Comparison of ENCODE assay signal across 13 cellular contexts in the genomic region with DNA sequence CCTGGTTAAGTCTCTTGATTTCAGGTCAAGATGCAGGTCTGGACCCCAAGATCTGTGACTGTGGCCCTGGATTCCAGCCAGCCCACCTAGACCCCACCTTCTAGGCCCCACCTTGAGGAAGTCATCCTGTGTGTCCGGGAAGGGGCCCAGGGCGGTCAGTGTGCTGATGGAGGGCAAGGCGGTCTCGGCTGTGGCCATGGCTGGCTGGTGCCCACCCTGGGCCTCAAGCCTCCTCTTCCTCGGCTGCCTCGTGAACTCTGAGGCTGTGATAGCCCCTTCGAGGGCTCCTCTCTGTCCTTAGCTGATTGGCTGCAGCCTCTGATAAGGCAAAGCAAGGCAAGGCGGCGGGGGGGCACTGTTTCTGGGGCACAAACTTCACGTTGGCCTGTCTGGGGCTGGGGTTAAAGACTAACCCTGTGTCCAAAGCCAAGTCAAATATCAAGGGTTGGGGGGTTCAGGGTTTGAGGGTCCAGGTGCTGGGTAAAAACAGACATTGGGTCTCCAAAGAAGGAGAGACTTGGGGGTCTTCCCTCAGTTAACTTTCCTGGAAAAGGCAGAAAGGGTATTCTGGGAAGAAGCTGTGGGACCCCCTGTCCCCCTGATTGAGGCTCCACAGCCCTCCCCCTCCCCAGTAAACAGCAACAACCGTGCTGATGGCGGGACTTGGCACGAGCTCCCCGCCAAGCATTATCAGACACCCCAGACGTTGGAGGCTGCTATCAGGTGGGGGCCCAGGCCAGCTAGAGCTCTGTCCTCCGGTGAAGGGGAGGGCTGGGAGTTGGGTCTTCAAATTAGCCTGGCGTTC. TPM values are rescaled to one million over a fixed set of nuclear protein-coding genes. Genes with fewer than 3 reads are reported as not detected.
A peak's percentile ranks its signal among the peaks of the same experiment; 100 is the strongest.
DNase-seq lines count a peak whose midpoint lies in the region; ATAC-seq, FAIRE-seq and TF ChIP-seq lines count a peak whose summit lies in the region.
"Had no signal": no experiment of that assay in that cellular context is flagged by ENCODE, and none has a peak within 500 bp of the region (broad histone marks: within the 10 kb centered on the region; RNA-seq: fewer than 3 reads in every experiment).

Gene KLF1 (minus strand): TSS at position 259 of the 805 bp plus-strand sequence. CDS start 61 bp downstream, at position 198.

- no peak within 1 kb of the TSS for H3K18ac ChIP-seq in trophoblast cell (ENCODE audit: low read length)

- FAIRE-seq in GM12892 (lab: Jason Lieb, UNC) = no peak
- FAIRE-seq: G401.6 had no signal

- peaks cover 14% of the 10 kb centered on the region for H3K4me1 Mint-ChIP-seq in endodermal cell

- no peak within 1 kb of the TSS for H3K4ac ChIP-seq in trophoblast cell (ENCODE audit: low read depth, low read length)

- no peak within 1 kb of the TSS for H4K91ac ChIP-seq in trophoblast cell (ENCODE audit: low read depth, low read length)

- H3K36me3 Mint-ChIP-seq in endodermal cell (ENCODE audit: low read depth) = no peaks in the 10 kb centered on the region

- TF ChIP-seq POLR2A in GM12892 (IDR thresholded peaks at IDR 0.05; ENCODE audit: low read depth, low read length) = no peak

- H2BK5ac ChIP-seq in trophoblast cell (ENCODE audit: low read depth, low read length, poor library complexity) = no peak within 1 kb of the TSS

- H3K4me3 ChIP-seq in PC-9 (peak within 1 kb of the TSS; percentile 65; the same call in 1 of the 2 replicates), endodermal cell (ENCODE audit: low read length) (peak within 1 kb of the TSS; percentile 77), trophoblast cell (ENCODE audit: low read depth, low read length) (no peak within 1 kb of the TSS)

- no TSS peak for BruUV-seq in PC-9 (replicated peaks; lab: Mats Ljungman, UMichigan)

- H4K20me1 ChIP-seq in PC-9 (ENCODE audit: insufficient read depth) = no peaks in the 10 kb centered on the region

- no peaks in the 10 kb centered on the region for H3K27me3 ChIP-seq in PC-9 (ENCODE audit: insufficient read depth, low read depth)
- peaks cover 37% of the 10 kb centered on the region for H3K27me3 ChIP-seq in endodermal cell (ENCODE audit: control insufficient read depth, insufficient read depth, low read length, poor library complexity, severe bottlenecking)
- peaks cover 10% of the 10 kb centered on the region for H3K27me3 ChIP-seq in trophoblast cell (ENCODE audit: insufficient read depth, low read length)
- H3K27me3 ChIP-seq: foreskin keratinocyte had no signal

- H3K9ac ChIP-seq in ES-I3 (ENCODE audit: low read depth, low read length) = peak within 1 kb of the TSS; percentile 70; the same call in 1 of the 2 replicates
- peak within 1 kb of the TSS; percentile 20 for H3K9ac ChIP-seq in endodermal cell (ENCODE audit: extremely low read depth, low read length, poor library complexity, severe bottlenecking)
- H3K9ac ChIP-seq in trophoblast cell (ENCODE audit: low read length) = no peak within 1 kb of the TSS

- peak within 1 kb of the TSS; percentile 71 for H3K4me3 Mint-ChIP-seq in endodermal cell

- TF ChIP-seq CTCF in PC-9 (conservative IDR thresholded peaks at IDR 0.05) = no peak
- no peak for TF ChIP-seq CTCF in endodermal cell (conservative IDR thresholded peaks at IDR 0.05)

- peaks cover 26% of the 10 kb centered on the region for H3K9me3 Mint-ChIP-seq in endodermal cell

- peaks cover 12% of the 10 kb centered on the region; the same call in 1 of the 2 replicates for H3F3A ChIP-seq in PC-9 (ENCODE audit: insufficient read depth, low read depth)

- H3K14ac ChIP-seq in trophoblast cell (ENCODE audit: low read length) = no peak within 1 kb of the TSS

- POLR2A ChIA-PET in PC-9 (lab: Charles Lee; ENCODE audit: unreplicated experiment) = no interaction called here

- peaks cover 38% of the 10 kb centered on the region for H3K27me3 Mint-ChIP-seq in endodermal cell (ENCODE audit: insufficient read depth)

- CTCF ChIA-PET in PC-9 (lab: Charles Lee) = interaction anchor here (0.6 kb wide), 2 partner anchors 24 to 76 kb away, joined by 3 to 13 read pairs; no protein-coding TSS in a partner anchor

- H4K12ac ChIP-seq in trophoblast cell (ENCODE audit: low read depth, low read length) = no peak within 1 kb of the TSS

- H3K79me2 ChIP-seq in PC-9 (ENCODE audit: low read depth) (peaks cover 10% of the 10 kb centered on the region), trophoblast cell (ENCODE audit: control insufficient read depth, insufficient read depth, low read length, poor library complexity) (no peaks in the 10 kb centered on the region)

- H3K4me1 ChIP-seq in ES-I3 (ENCODE audit: insufficient read depth, low read length) (no peaks in the 10 kb centered on the region), PC-9 (replicated peaks; ENCODE audit: insufficient read depth) (peaks cover 9% of the 10 kb centered on the region), endodermal cell (ENCODE audit: control insufficient read depth, insufficient read depth, low read length) (no peaks in the 10 kb centered on the region), trophoblast cell (ENCODE audit: control insufficient read depth in 1 of 2, insufficient read depth in 2 of 2, low read length in 2 of 2) (peaks cover 13 to 14% of the 10 kb centered on the region in 2 experiments)
- H3K4me1 ChIP-seq: foreskin keratinocyte had no signal

- WGBS in endodermal cell (ENCODE audit: insufficient coverage in 1 of 2, insufficient read length in 1 of 2), 2 experiments = 68 to 81% methylated on average over 4 to 17 of the region's 17 CpGs
- no CpG with 5 or more reads among the region's 17 CpGs for WGBS in trophoblast cell (ENCODE audit: extremely low coverage, insufficient coverage, insufficient read length)

- H3K4me2 ChIP-seq in PC-9 (peak within 1 kb of the TSS; percentile 84), trophoblast cell (ENCODE audit: low read length) (peak within 1 kb of the TSS; percentile 60)

- no peaks in the 10 kb centered on the region for H3K9me2 ChIP-seq in PC-9 (ENCODE audit: insufficient read depth)

- intact Hi-C loops in PC-9 (cut with micrococcal nuclease; ENCODE audit: unreplicated experiment) (no loop called here), posterior vena cava (cut with DNase I) (no loop called here)

- H4K8ac ChIP-seq in trophoblast cell (ENCODE audit: low read depth, low read length) = peak within 1 kb of the TSS; percentile 66

- H3K27ac ChIP-seq in PC-9 (no peak within 1 kb of the TSS), endodermal cell (ENCODE audit: low read depth, low read length) (no peak within 1 kb of the TSS), trophoblast cell (ENCODE audit: low read depth, low read length) (no peak within 1 kb of the TSS)
- H3K27ac ChIP-seq: foreskin keratinocyte had no signal

- H3K9me3 ChIP-seq in ES-I3 (ENCODE audit: control insufficient read depth, insufficient read depth, low read length) (peaks cover 4% of the 10 kb centered on the region; the same call in 1 of the 2 replicates), PC-9 (ENCODE audit: insufficient read depth, low read depth) (peaks cover 11% of the 10 kb centered on the region; the same call in 1 of the 2 replicates), endodermal cell (ENCODE audit: control insufficient read depth, low read length) (peaks cover 18% of the 10 kb centered on the region), trophoblast cell (ENCODE audit: insufficient read depth, low read depth, low read length) (peaks cover 19% of the 10 kb centered on the region)

- no peak within 1 kb of the TSS for H3K23ac ChIP-seq in trophoblast cell (ENCODE audit: low read length)

- peak within 1 kb of the TSS; percentile 61 for H2AK5ac ChIP-seq in trophoblast cell (ENCODE audit: low read length)

- no peak for ATAC-seq in GM21528 (IDR thresholded peaks at IDR 0.05; ENCODE audit: low FRiP score, unreplicated experiment)
- ATAC-seq: foreskin keratinocyte had no signal

- DNase-seq in PC-9 (peak in 1 of 2 experiments; percentile 21), endodermal cell (no peak), trophoblast cell (no peak), NCI-H526 treated with DMSO at 0.1 percent for 48 hours (lab: John Stamatoyannopoulos, UW) (no peak), GM12892 (ENCODE audit: insufficient read length) (no peak), posterior vena cava (ENCODE audit: low spot score) (no peak)
- DNase-seq: anterior cingulate cortex, foreskin keratinocyte, KBM-7, NCI-H748 treated with DMSO at 0.1 percent for 48 hours had no signal

- H2AFZ ChIP-seq in PC-9 (no peak within 1 kb of the TSS), trophoblast cell (ENCODE audit: insufficient read depth, low read length, poor library complexity) (peak within 1 kb of the TSS; percentile 79)

- no peaks in the 10 kb centered on the region for H3K79me1 ChIP-seq in trophoblast cell (ENCODE audit: low read length)

- H3K36me3 ChIP-seq in ES-I3 (ENCODE audit: insufficient read depth, low read length) (no peaks in the 10 kb centered on the region), PC-9 (ENCODE audit: low read depth) (no peaks in the 10 kb centered on the region), endodermal cell (ENCODE audit: control insufficient read depth, insufficient read depth, low read length) (no peaks in the 10 kb centered on the region), trophoblast cell (ENCODE audit: control insufficient read depth in 1 of 2, insufficient read depth in 2 of 2, low read length in 2 of 2) (no peaks in the 10 kb centered on the region)

- peak within 1 kb of the TSS; percentile 26 for H3K27ac Mint-ChIP-seq in endodermal cell

- H2BK120ac ChIP-seq in trophoblast cell (ENCODE audit: insufficient read depth, low read length, poor library complexity) = no peak within 1 kb of the TSS

- H2BK12ac ChIP-seq in trophoblast cell (ENCODE audit: low read length) = no peak within 1 kb of the TSS

RNA-seq across cellular contexts. Expression of gene KLF1, which starts in this region (rescaled TPM):
- 0.22 and 0.25 TPM in 2 replicates for total RNA-seq in PC-9 (2021)
- 1 to 10 TPM in 1 of 2 donors, under 1 TPM in 1; 0.91 to 1.0 TPM for total RNA-seq in endodermal cell
- polyA plus RNA-seq in endodermal cell (2013, experiment 1 of 2) = 0.14 TPM
- not detected for polyA plus RNA-seq in endodermal cell (2013, experiment 2 of 2)
- polyA plus RNA-seq in trophoblast cell (2013) = 0.04 TPM in 1 of 2 replicates, not detected in the other
- not detected for polyA plus RNA-seq in GM12892 (2012; ENCODE audit: missing spikeins)
- under 1 TPM in 1 of 2 donors, not detected in 1; 0.33 TPM for total RNA-seq in posterior vena cava
